15 cellular contexts compared by ENCODE assay signal in the genomic region with DNA sequence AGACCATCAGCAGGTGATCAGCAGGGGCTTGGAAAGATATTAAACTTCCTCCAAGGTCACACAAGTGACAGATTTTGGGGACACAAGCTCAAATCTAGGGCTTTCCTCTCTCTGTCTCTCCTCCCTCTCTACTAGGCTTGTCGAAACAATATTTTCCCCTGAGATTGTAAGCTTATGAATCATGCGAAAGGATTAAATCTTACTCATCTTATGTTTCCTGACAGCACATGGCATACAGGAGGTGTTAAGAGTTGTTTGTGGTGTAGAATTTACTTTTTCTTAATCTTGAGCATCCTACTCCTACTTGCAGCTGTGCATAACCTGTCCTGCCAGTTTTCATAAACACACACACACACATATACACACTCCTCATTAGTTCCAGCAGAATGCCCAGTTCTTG.
A peak's percentile ranks its signal among the peaks of the same experiment; 100 is the strongest.
DNase-seq lines count a peak whose midpoint lies in the region; ATAC-seq lines count a peak whose summit lies in the region.
"Had no signal": no experiment of that assay in that cellular context is flagged by ENCODE, and none has a peak within 500 bp of the region (broad histone marks: within the 10 kb centered on the region; RNA-seq: fewer than 3 reads in every experiment).

No MANE protein-coding gene starts in this region.

- no peaks in the 10 kb centered on the region for H3K27me3 ChIP-seq in neuronal stem cell (ENCODE audit: control insufficient read depth in 3 of 3, insufficient read depth in 3 of 3, low read depth in 1 of 3, low read length in 3 of 3)
- H3K27me3 ChIP-seq: gastrocnemius medialis had no signal

- no peak overlapping the region for H4K8ac ChIP-seq in neuronal stem cell (ENCODE audit: low read depth, low read length)

- H3K27ac ChIP-seq in neuronal stem cell (replicated peaks; ENCODE audit: low read length), result no peak overlapping the region
- H3K27ac ChIP-seq: gastrocnemius medialis had no signal

- WGBS in neuronal stem cell (ENCODE audit: extremely low coverage in 2 of 2, insufficient read length in 2 of 2, insufficient replicate concordance in 1 of 2), 2 donors, result no CpG with 5 or more reads among the region's 2 CpGs

- no peak overlapping the region for H2AFZ ChIP-seq in neuronal stem cell (ENCODE audit: low read length)

- H3K23ac ChIP-seq in neuronal stem cell (ENCODE audit: low read depth, low read length, poor library complexity), result no peak overlapping the region

- H2BK15ac ChIP-seq in neuronal stem cell (ENCODE audit: low read length), result no peak overlapping the region

- H3K18ac ChIP-seq in neuronal stem cell (ENCODE audit: low read length), result no peak overlapping the region

- DNase-seq in Daoy (ENCODE audit: low read depth) (peak; percentile 31), NCI-H524 treated with DMSO at 0.1 percent for 48 hours (lab: John Stamatoyannopoulos, UW) (peak; percentile 77), dermis blood vessel endothelial cell (peak; percentile 75), myocyte (ENCODE audit: low read depth) (peak; percentile 32), NCI-H1417 (lab: John Stamatoyannopoulos, UW) (no peak), neuronal stem cell (ENCODE audit: low spot score) (no peak), NCI-H187 (lab: John Stamatoyannopoulos, UW) (no peak)
- DNase-seq in stimulated activated naive CD8-positive, alpha-beta T cell treated with anti-CD3 and anti-CD28 coated beads, Interleukin-15, Interleukin-2, amounts not matched to agents 100 U/mL and 50 U/mL, for 24 hours, result no peak
- DNase-seq: activated CD4-positive, alpha-beta memory T cell treated with anti-CD3 and anti-CD28 coated beads, Interleukin-2, amount 10 ng/mL, durations not matched to agents 7 days and 5 days; activated naive CD4-positive, alpha-beta T cell treated with Interleukin-2 at 50 U/mL for 16 hours; gastrocnemius medialis; islet precursor cell; NCI-H345; T1000 had no signal

- no peak overlapping the region for H3K14ac ChIP-seq in neuronal stem cell (ENCODE audit: low read length)

- H4K91ac ChIP-seq in neuronal stem cell (ENCODE audit: low read depth, low read length, poor library complexity), result no peak overlapping the region

- no peak overlapping the region for H3K4me3 ChIP-seq in neuronal stem cell (ENCODE audit: low read length in 2 of 2)
- H3K4me3 ChIP-seq: gastrocnemius medialis had no signal

- no peaks in the 10 kb centered on the region for H3K79me1 ChIP-seq in neuronal stem cell (ENCODE audit: low read depth, low read length)

- H3K4me1 ChIP-seq in neuronal stem cell (ENCODE audit: control insufficient read depth in 2 of 2, insufficient read depth in 1 of 2, low read depth in 1 of 2, low read length in 2 of 2), result no peaks in the 10 kb centered on the region
- H3K4me1 ChIP-seq: gastrocnemius medialis had no signal

- H2AK5ac ChIP-seq in neuronal stem cell (ENCODE audit: low read depth, low read length), result no peak overlapping the region

- H3K9me3 ChIP-seq in neuronal stem cell (replicated peaks in 1 of 2; ENCODE audit: control insufficient read depth in 2 of 2, insufficient read depth in 1 of 2, low read depth in 1 of 2, low read length in 2 of 2), result no peaks in the 10 kb centered on the region

- H3K9ac ChIP-seq in neuronal stem cell (ENCODE audit: low read depth, low read length, poor library complexity), result no peak overlapping the region

- H2BK12ac ChIP-seq in neuronal stem cell (ENCODE audit: low read length), result no peak overlapping the region

- no peak overlapping the region for H2BK5ac ChIP-seq in neuronal stem cell (ENCODE audit: low read length)

- no peaks in the 10 kb centered on the region for H3K36me3 ChIP-seq in neuronal stem cell (replicated peaks in 1 of 2; ENCODE audit: control insufficient read depth in 2 of 2, insufficient read depth in 2 of 2, low read length in 2 of 2)
- H3K36me3 ChIP-seq: gastrocnemius medialis had no signal

- ATAC-seq in stimulated activated naive CD8-positive, alpha-beta T cell treated with anti-CD3 and anti-CD28 coated beads, Interleukin-15, Interleukin-2, amounts not matched to agents 100 U/mL and 50 U/mL, for 24 hours, result no peak
- ATAC-seq: gastrocnemius medialis, sciatic nerve had no signal

- H3K4ac ChIP-seq in neuronal stem cell (ENCODE audit: low read length), result no peak overlapping the region

- no peak overlapping the region for H3K4me2 ChIP-seq in neuronal stem cell (ENCODE audit: insufficient read depth, low read length, poor library complexity, severe bottlenecking)

- H2BK120ac ChIP-seq in neuronal stem cell (ENCODE audit: low read depth, low read length), result no peak overlapping the region

Comparison
In these comparisons a context has a peak if more than half of its experiments do, and no peak if none do; other contexts are left out.
1. DNase-seq: peak in Daoy (single experiment), NCI-H524 treated with DMSO at 0.1 percent for 48 hours (single experiment), dermis blood vessel endothelial cell (single experiment) and myocyte (single experiment); none in NCI-H1417 (0 of 3), stimulated activated naive CD8-positive, alpha-beta T cell treated with anti-CD3 and anti-CD28 coated beads, Interleukin-15, Interleukin-2, amounts not matched to agents 100 U/mL and 50 U/mL, for 24 hours (single experiment), neuronal stem cell (single experiment) and NCI-H187 (0 of 2).